Comparison of ENCODE assay signal across 16 cellular contexts in genomic region chr2:150555957-150556356, GRCh38.
DNase-seq lines count a peak whose midpoint lies in the region; ATAC-seq and TF ChIP-seq lines count a peak whose summit lies in the region.
"Had no signal": no experiment of that assay in that cellular context is flagged by ENCODE, and none has a peak within 500 bp of the region (broad histone marks: within the 10 kb centered on the region; RNA-seq: fewer than 3 reads in every experiment).

No MANE protein-coding gene starts in this region.

- H3K9me3 ChIP-seq in Caco-2 (no peaks in the 10 kb centered on the region), Loucy (ENCODE audit: insufficient read depth, low read depth, low read length) (no peaks in the 10 kb centered on the region), neuron (ENCODE audit: low read length) (no peaks in the 10 kb centered on the region), Peyer's patch (no peaks in the 10 kb centered on the region)
- H3K9me3 ChIP-seq: BE2C, HAP-1 had no signal

- DNase-seq in Caco-2 (no peak), fibroblast of gingiva (ENCODE audit: low read depth) (peak; percentile 58), Peyer's patch (no peak), NCI-H1436 treated with DMSO at 0.1 percent for 48 hours (lab: John Stamatoyannopoulos, UW) (no peak), T-helper 1 cell (no peak)
- DNase-seq: BE2C; CD8-positive, alpha-beta T cell; NCI-H1105; NCI-H187 treated with DMSO at 0.1 percent for 48 hours; NCI-H446; NCI-H748 treated with DMSO at 0.1 percent for 48 hours; SIG-M5 had no signal

- ATAC-seq in stimulated activated memory B cell treated with anti-CD40 and anti-IgM and Interleukin-4, amounts not matched to agents 10 μg/mL and 1 μg/mL and 100 μg/mL, for 72 hours: no peak
- ATAC-seq: CD8-positive, alpha-beta T cell had no signal

- no peaks in the 10 kb centered on the region for H3K79me2 ChIP-seq in Loucy (ENCODE audit: insufficient read depth, low read length)

- POLR2A ChIA-PET in Caco-2 (lab: Charles Lee): no interaction called here

- no TSS peak for BruUV-seq in Caco-2 (replicated peaks; lab: Mats Ljungman, UMichigan)

- H3K36me3 Mint-ChIP-seq in Caco-2 (ENCODE audit: insufficient read depth, unreplicated experiment): no peaks in the 10 kb centered on the region
- H3K36me3 Mint-ChIP-seq in stimulated activated memory B cell treated with anti-CD40 and anti-IgM and Interleukin-4, amounts not matched to agents 10 μg/mL and 1 μg/mL and 100 μg/mL, for 72 hours: no peaks in the 10 kb centered on the region
- H3K36me3 Mint-ChIP-seq: CD8-positive, alpha-beta T cell had no signal

- H3K4me1 Mint-ChIP-seq in Caco-2 (ENCODE audit: low read depth, unreplicated experiment): peaks cover 5% of the 10 kb centered on the region
- no peaks in the 10 kb centered on the region for H3K4me1 Mint-ChIP-seq in stimulated activated memory B cell treated with anti-CD40 and anti-IgM and Interleukin-4, amounts not matched to agents 10 μg/mL and 1 μg/mL and 100 μg/mL, for 72 hours

- H4K20me1 ChIP-seq in Loucy (ENCODE audit: insufficient read depth, low read length, poor library complexity, severe bottlenecking): no peaks in the 10 kb centered on the region

- no peaks in the 10 kb centered on the region for H3K9me3 Mint-ChIP-seq in Caco-2 (ENCODE audit: unreplicated experiment)
- no peaks in the 10 kb centered on the region for H3K9me3 Mint-ChIP-seq in stimulated activated memory B cell treated with anti-CD40 and anti-IgM and Interleukin-4, amounts not matched to agents 10 μg/mL and 1 μg/mL and 100 μg/mL, for 72 hours
- H3K9me3 Mint-ChIP-seq: CD8-positive, alpha-beta T cell had no signal

- intact Hi-C loops in Caco-2 (cut with micrococcal nuclease; ENCODE audit: unreplicated experiment): no loop called here

- CTCF ChIA-PET in Caco-2 (lab: Charles Lee): no interaction called here

- no peak for TF ChIP-seq POLR2A in Peyer's patch (IDR thresholded peaks at IDR 0.05)

- no peak overlapping the region for H3K4me3 ChIP-seq in Caco-2 (ENCODE audit: low read depth, low read length)
- H3K4me3 ChIP-seq in Loucy (ENCODE audit: low read length, poor library complexity, severe bottlenecking): no peak overlapping the region
- H3K4me3 ChIP-seq in neuron (ENCODE audit: low read length): no peak overlapping the region
- no peak overlapping the region for H3K4me3 ChIP-seq in Peyer's patch
- H3K4me3 ChIP-seq: HAP-1 had no signal

- no peaks in the 10 kb centered on the region for H3K27me3 Mint-ChIP-seq in Caco-2 (ENCODE audit: insufficient read depth, unreplicated experiment)
- no peaks in the 10 kb centered on the region for H3K27me3 Mint-ChIP-seq in stimulated activated memory B cell treated with anti-CD40 and anti-IgM and Interleukin-4, amounts not matched to agents 10 μg/mL and 1 μg/mL and 100 μg/mL, for 72 hours

- H3K36me3 ChIP-seq in Caco-2 (ENCODE audit: control insufficient read depth, insufficient read depth, low read length) (no peaks in the 10 kb centered on the region), Loucy (ENCODE audit: insufficient read depth, low read length) (no peaks in the 10 kb centered on the region), neuron (ENCODE audit: insufficient read depth, low read length) (no peaks in the 10 kb centered on the region), Peyer's patch (no peaks in the 10 kb centered on the region)
- H3K36me3 ChIP-seq: BE2C, HAP-1 had no signal

- H3K4me1 ChIP-seq in Caco-2 (peaks cover 5% of the 10 kb centered on the region; the same call in 1 of the 2 replicates), Loucy (ENCODE audit: insufficient read depth, low read length, poor library complexity, severe bottlenecking) (peaks cover 7% of the 10 kb centered on the region), neuron (ENCODE audit: insufficient read depth, low read length) (peaks cover 3% of the 10 kb centered on the region), Peyer's patch (no peaks in the 10 kb centered on the region)
- H3K4me1 ChIP-seq: BE2C had no signal

- TF ChIP-seq CTCF in Caco-2 (IDR thresholded peaks at IDR 0.05; ENCODE audit: insufficient read depth in 1 of 2, low read depth in 1 of 2, low read length in 1 of 2, severe bottlenecking in 1 of 2, unreplicated experiment in 1 of 2): no peak
- TF ChIP-seq CTCF in Loucy (conservative IDR thresholded peaks at IDR 0.05; ENCODE audit: low read length): no peak
- no peak for TF ChIP-seq CTCF in Peyer's patch (IDR thresholded peaks at IDR 0.05)

- no peak overlapping the region for H3K4me3 Mint-ChIP-seq in Caco-2 (ENCODE audit: unreplicated experiment)
- no peak overlapping the region for H3K4me3 Mint-ChIP-seq in stimulated activated memory B cell treated with anti-CD40 and anti-IgM and Interleukin-4, amounts not matched to agents 10 μg/mL and 1 μg/mL and 100 μg/mL, for 72 hours
- H3K4me3 Mint-ChIP-seq: CD8-positive, alpha-beta T cell had no signal

- H3K9ac ChIP-seq in Loucy (ENCODE audit: low read depth, low read length, poor library complexity, severe bottlenecking): no peak overlapping the region

- no peaks in the 10 kb centered on the region for H3K27me3 ChIP-seq in Caco-2 (replicated peaks; ENCODE audit: control insufficient read depth, insufficient read depth, low read length)
- no peaks in the 10 kb centered on the region for H3K27me3 ChIP-seq in Loucy (ENCODE audit: insufficient read depth, low read length, poor library complexity, severe bottlenecking)
- H3K27me3 ChIP-seq in neuron (ENCODE audit: insufficient read depth, low read length): no peaks in the 10 kb centered on the region
- H3K27me3 ChIP-seq in Peyer's patch: no peaks in the 10 kb centered on the region
- H3K27me3 ChIP-seq: BE2C had no signal

- no peaks in the 10 kb centered on the region for H3F3A ChIP-seq in Loucy (ENCODE audit: low read depth)

- 0 out of 2 replicates have a peak overlapping the region, but pooled peaks have one; percentile 44 for H2AFZ ChIP-seq in Loucy (ENCODE audit: low read length)
- H2AFZ ChIP-seq in neuron (ENCODE audit: low read depth, low read length): peak overlapping the region; percentile 54

- H3K9me2 ChIP-seq in Loucy (replicated peaks; ENCODE audit: low read depth, low read length): no peaks in the 10 kb centered on the region

- no peak overlapping the region for H3K27ac ChIP-seq in Peyer's patch

- peak overlapping the region; percentile 9 for H3K27ac Mint-ChIP-seq in Caco-2 (ENCODE audit: unreplicated experiment)
- no peak overlapping the region for H3K27ac Mint-ChIP-seq in stimulated activated memory B cell treated with anti-CD40 and anti-IgM and Interleukin-4, amounts not matched to agents 10 μg/mL and 1 μg/mL and 100 μg/mL, for 72 hours
- H3K27ac Mint-ChIP-seq: CD8-positive, alpha-beta T cell had no signal

- H3K4me2 ChIP-seq in Loucy (ENCODE audit: low read depth, low read length, poor library complexity, severe bottlenecking): no peak overlapping the region
